8 cellular contexts compared by ENCODE assay signal in genomic region chr17:81371910-81372760, GRCh38. TPM values are rescaled to one million over a fixed set of nuclear protein-coding genes. Genes with fewer than 3 reads are reported as not detected.
DNase-seq lines count a peak whose midpoint lies in the region; ATAC-seq and TF ChIP-seq lines count a peak whose summit lies in the region.

No MANE protein-coding gene starts in this region.

- H3K4me3 ChIP-seq in colonic mucosa: no peak overlapping the region
- H3K4me3 ChIP-seq in right lobe of liver: no peak overlapping the region
- no peak overlapping the region for H3K4me3 ChIP-seq in suprapubic skin

- no peak for TF ChIP-seq POLR2A in right lobe of liver (IDR thresholded peaks at IDR 0.05)
- TF ChIP-seq POLR2A in suprapubic skin (IDR thresholded peaks at IDR 0.05): no peak

- TF ChIP-seq CTCF in colonic mucosa (IDR thresholded peaks at IDR 0.05) (peak; percentile 30), right lobe of liver (IDR thresholded peaks at IDR 0.05) (peak in 3 of 4 donors; percentile 19 to 38 (median 37)), suprapubic skin (IDR thresholded peaks at IDR 0.05) (peak in 1 of 2 donors; percentile 22)

- intact Hi-C loops in colonic mucosa (cut with DNase I) (no loop called here), right lobe of liver (cut with DNase I) (no loop called here)

- no peak for TF ChIP-seq EP300 in suprapubic skin (IDR thresholded peaks at IDR 0.05)

- no peak overlapping the region for H3K27ac ChIP-seq in colonic mucosa
- H3K27ac ChIP-seq in right lobe of liver: peak overlapping the region in 1 of 3 donors; percentile 3
- H3K27ac ChIP-seq in suprapubic skin: no peak overlapping the region

- no peak overlapping the region for H3K9ac ChIP-seq in colonic mucosa (ENCODE audit: low read depth in 2 of 2, low read length in 2 of 2)

- WGBS in right lobe of liver (ENCODE audit: insufficient coverage, low coverage, low lambda C conversion rate, missing lambda C conversion rate): 28% methylated on average over 6 of the region's 22 CpGs
- 78% methylated on average over 9 of the region's 22 CpGs for WGBS in suprapubic skin

- H3K9me3 ChIP-seq in colonic mucosa (no peaks in the 10 kb centered on the region), right lobe of liver (no peaks in the 10 kb centered on the region), suprapubic skin (no peaks in the 10 kb centered on the region)

- no peaks in the 10 kb centered on the region for H3K36me3 ChIP-seq in colonic mucosa
- H3K36me3 ChIP-seq in right lobe of liver: no peaks in the 10 kb centered on the region
- no peaks in the 10 kb centered on the region for H3K36me3 ChIP-seq in suprapubic skin

- H3K4me1 ChIP-seq in colonic mucosa: no peaks in the 10 kb centered on the region
- H3K4me1 ChIP-seq in right lobe of liver: no peaks in the 10 kb centered on the region
- peaks cover 11% of the 10 kb centered on the region for H3K4me1 ChIP-seq in suprapubic skin

- no peaks in the 10 kb centered on the region for H3K27me3 ChIP-seq in colonic mucosa
- H3K27me3 ChIP-seq in right lobe of liver: no peaks in the 10 kb centered on the region
- peaks cover 3% of the 10 kb centered on the region for H3K27me3 ChIP-seq in suprapubic skin

- ATAC-seq in right lobe of liver (peak; percentile 76 to 89 (median 80)), HG03432 (IDR thresholded peaks at IDR 0.05; ENCODE audit: unreplicated experiment) (no peak)

- DNase-seq in AG08395 (ENCODE audit: low spot score) (peak; percentile 67), LoVo (ENCODE audit: low spot score) (peak; percentile 9), colonic mucosa (no peak), right lobe of liver (peak in 2 of 3 donors; percentile 56 to 65), suprapubic skin (ENCODE audit: low spot score in 2 of 2) (no peak), activated gamma-delta T cell treated with Interleukin-2 at 50 U/mL for 16 hours (no peak), NCI-H526 treated with DMSO at 0.1 percent for 48 hours (lab: John Stamatoyannopoulos, UW) (no peak)

RNA-seq across cellular contexts. Expression of gene BAHCC1, which starts 23.1 kb away (rescaled TPM):
- total RNA-seq in colonic mucosa (10 to 100 TPM; 12.5 to 26.3 TPM), right lobe of liver (1 to 10 TPM; 2.5 to 6.4 (median 4.9) TPM), suprapubic skin (10 to 100 TPM in 2 of 4 donors, 1 to 10 TPM in 2; 4.5 to 19.3 (median 12.2) TPM)

Comparison
In these comparisons a context has a peak if more than half of its experiments do, and no peak if none do; other contexts are left out.
1. DNase-seq: peak in AG08395 (single experiment), LoVo (single experiment) and right lobe of liver (2 of 3); none in colonic mucosa (single experiment), suprapubic skin (0 of 2), activated gamma-delta T cell treated with Interleukin-2 at 50 U/mL for 16 hours (single experiment) and NCI-H526 treated with DMSO at 0.1 percent for 48 hours (single experiment).